8 cellular contexts compared by ENCODE assay signal in the genomic region with DNA sequence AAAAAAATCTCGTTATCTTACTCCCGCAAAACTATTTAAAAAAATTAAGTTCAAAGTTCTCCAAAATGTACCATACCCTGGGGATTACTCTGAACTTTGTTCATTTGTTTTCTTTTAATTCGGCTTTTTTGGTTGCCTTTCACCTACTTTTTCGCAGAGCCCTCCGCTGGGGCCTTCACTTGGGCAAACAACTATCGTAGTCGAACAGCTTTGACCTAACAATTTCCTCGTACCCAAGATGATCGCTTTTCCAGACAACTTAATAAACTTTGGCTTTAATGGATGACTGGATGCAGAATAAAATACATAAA. TPM values are rescaled to one million over a fixed set of nuclear protein-coding genes. Genes with fewer than 3 reads are reported as not detected.
DNase-seq lines count a peak whose midpoint lies in the region; ATAC-seq and TF ChIP-seq lines count a peak whose summit lies in the region.

No MANE protein-coding gene starts in this region.

- peaks cover 0 to 12% of the 10 kb centered on the region in 2 donors for H3K36me3 Mint-ChIP-seq in CD4-positive, alpha-beta memory T cell
- H3K36me3 Mint-ChIP-seq in dendritic cell treated with granulocyte-macrophage colony-stimulating factor and Interleukin-4, amounts not matched to agents 40 ng/mL and 50 ng/mL, for 4 days (ENCODE audit: low read depth) = no peaks in the 10 kb centered on the region
- no peaks in the 10 kb centered on the region for H3K36me3 Mint-ChIP-seq in osteocyte (ENCODE audit: unreplicated experiment)

- H3K79me2 ChIP-seq in MM.1S (ENCODE audit: low read length) (peaks cover 11% of the 10 kb centered on the region), osteoblast (ENCODE audit: insufficient read depth, low read length) (peaks cover 4% of the 10 kb centered on the region)

- no peaks in the 10 kb centered on the region for H3K27me3 ChIP-seq in CD4-positive, alpha-beta memory T cell (ENCODE audit: insufficient read depth, low read length)
- H3K27me3 ChIP-seq in MM.1S (replicated peaks; ENCODE audit: insufficient read depth, low read length) = no peaks in the 10 kb centered on the region
- H3K27me3 ChIP-seq in osteoblast (ENCODE audit: insufficient read depth, low read length) = no peaks in the 10 kb centered on the region

- H2AFZ ChIP-seq in MM.1S (ENCODE audit: low read length) (peak overlapping the region; percentile 43), osteoblast (ENCODE audit: low read length) (peak overlapping the region; percentile 97)

- CTCF ChIA-PET in CD4-positive, alpha-beta memory T cell (lab: Charles Lee; ENCODE audit: partially characterized antibody) = interaction anchor here (7.3 to 10.3 kb wide), 3 partner anchors 16 to 27 kb away, joined by 112 to 344 read pairs (median 155); partner anchors contain the start of genes MAN2A2 and RCCD1

- H4K20me1 ChIP-seq in MM.1S (ENCODE audit: insufficient read depth, low read length) = no peaks in the 10 kb centered on the region
- no peaks in the 10 kb centered on the region for H4K20me1 ChIP-seq in osteoblast (ENCODE audit: insufficient read depth, low read length)

- ATAC-seq in HG02642 (IDR thresholded peaks at IDR 0.05; ENCODE audit: poor library complexity, unreplicated experiment) (no peak), HG03196 (IDR thresholded peaks at IDR 0.05; ENCODE audit: unreplicated experiment) (no peak), GM21447 (IDR thresholded peaks at IDR 0.05; ENCODE audit: unreplicated experiment) (no peak)

- no peaks in the 10 kb centered on the region for H3K9me3 ChIP-seq in CD4-positive, alpha-beta memory T cell (ENCODE audit: control insufficient read depth in 1 of 2, low read length in 2 of 2)
- H3K9me3 ChIP-seq in MM.1S (replicated peaks; ENCODE audit: insufficient read depth, low read length) (no peaks in the 10 kb centered on the region), osteoblast (ENCODE audit: low read depth, low read length) (no peaks in the 10 kb centered on the region)

- intact Hi-C loops in CD4-positive, alpha-beta memory T cell (cut with micrococcal nuclease) = loop anchor here (1.0 to 10.0 kb wide), 3 partner anchors 545 to 928 kb away; partner anchors contain the start of gene GDPGP1
- intact Hi-C loops in dendritic cell treated with granulocyte-macrophage colony-stimulating factor and Interleukin-4, amounts not matched to agents 40 ng/mL and 50 ng/mL, for 4 days (cut with micrococcal nuclease) = loop anchor here (2.0 to 10.0 kb wide), 2 partner anchors 15 to 45 kb away; partner anchors contain the start of gene FES

- no peaks in the 10 kb centered on the region for H3K36me3 ChIP-seq in CD4-positive, alpha-beta memory T cell (ENCODE audit: insufficient read depth, low read length)
- H3K36me3 ChIP-seq in MM.1S (replicated peaks; ENCODE audit: insufficient read depth, low read length) = no peaks in the 10 kb centered on the region
- no peaks in the 10 kb centered on the region for H3K36me3 ChIP-seq in osteoblast (ENCODE audit: insufficient read depth, low read length)

- TF ChIP-seq CTCF in MM.1S (IDR thresholded peaks at IDR 0.05; ENCODE audit: low read length) = no peak
- no peak for TF ChIP-seq CTCF in osteoblast (IDR thresholded peaks at IDR 0.05; ENCODE audit: extremely low read depth, low read depth, low read length)
- no peak for TF ChIP-seq CTCF in osteocyte (IDR thresholded peaks at IDR 0.05)

- H3K4me1 ChIP-seq in CD4-positive, alpha-beta memory T cell (ENCODE audit: insufficient read depth, low read length) = peaks cover 42% of the 10 kb centered on the region
- H3K4me1 ChIP-seq in MM.1S (ENCODE audit: low read length) (peaks cover 23% of the 10 kb centered on the region), osteoblast (ENCODE audit: insufficient read depth, low read length) (peaks cover 22% of the 10 kb centered on the region)

- H3K4me3 Mint-ChIP-seq in CD4-positive, alpha-beta memory T cell = peak overlapping the region; percentile 94 to 99 (median 98)
- H3K4me3 Mint-ChIP-seq in dendritic cell treated with granulocyte-macrophage colony-stimulating factor and Interleukin-4, amounts not matched to agents 40 ng/mL and 50 ng/mL, for 4 days = peak overlapping the region; percentile 87
- H3K4me3 Mint-ChIP-seq in osteocyte (ENCODE audit: unreplicated experiment) = no peak overlapping the region

- H3K4me3 ChIP-seq in CD4-positive, alpha-beta memory T cell (ENCODE audit: low read length in 2 of 2) = peak overlapping the region; percentile 42 to 95
- peak overlapping the region; percentile 80 for H3K4me3 ChIP-seq in MM.1S (ENCODE audit: low read length)
- peak overlapping the region; percentile 88 for H3K4me3 ChIP-seq in osteoblast (ENCODE audit: insufficient read depth, low read length)

- POLR2A ChIA-PET in CD4-positive, alpha-beta memory T cell (lab: Charles Lee; ENCODE audit: partially characterized antibody) = interaction anchor here (0.6 to 10.0 kb wide), 14 partner anchors 10 to 1035 kb away, joined by 3 to 315 read pairs (median 4); partner anchors contain the start of genes BLM, MAN2A2, PRC1 and RCCD1

- no peaks in the 10 kb centered on the region for H3K9me2 ChIP-seq in MM.1S (replicated peaks; ENCODE audit: insufficient read depth, low read length)

- peak in 1 of 5 donors; percentile 6 for DNase-seq in CD4-positive, alpha-beta memory T cell
- no peak for DNase-seq in MM.1S
- no peak for DNase-seq in osteoblast (ENCODE audit: insufficient read length, low spot score, missing footprints)
- DNase-seq in osteocyte (ENCODE audit: extremely low spot score, unreplicated experiment) = no peak

- peak overlapping the region; percentile 87 to 99 (median 99) for H3K27ac Mint-ChIP-seq in CD4-positive, alpha-beta memory T cell
- H3K27ac Mint-ChIP-seq in dendritic cell treated with granulocyte-macrophage colony-stimulating factor and Interleukin-4, amounts not matched to agents 40 ng/mL and 50 ng/mL, for 4 days = peak overlapping the region; percentile 97
- H3K27ac Mint-ChIP-seq in osteocyte (ENCODE audit: unreplicated experiment) = no peak overlapping the region

- peaks cover 24 to 55% (median 42%) of the 10 kb centered on the region in 4 donors for H3K4me1 Mint-ChIP-seq in CD4-positive, alpha-beta memory T cell
- peaks cover 45% of the 10 kb centered on the region for H3K4me1 Mint-ChIP-seq in dendritic cell treated with granulocyte-macrophage colony-stimulating factor and Interleukin-4, amounts not matched to agents 40 ng/mL and 50 ng/mL, for 4 days (ENCODE audit: low read depth)
- H3K4me1 Mint-ChIP-seq in osteocyte (ENCODE audit: unreplicated experiment) = peaks cover 18% of the 10 kb centered on the region

- H3K27ac ChIP-seq in CD4-positive, alpha-beta memory T cell (ENCODE audit: low read depth, low read length) = peak overlapping the region; percentile 82
- H3K27ac ChIP-seq in MM.1S (ENCODE audit: low read length) (peak overlapping the region; percentile 88), osteoblast (ENCODE audit: low read depth, low read length) (peak overlapping the region; percentile 87)

- H3K27me3 Mint-ChIP-seq in CD4-positive, alpha-beta memory T cell = no peaks in the 10 kb centered on the region
- no peaks in the 10 kb centered on the region for H3K27me3 Mint-ChIP-seq in dendritic cell treated with granulocyte-macrophage colony-stimulating factor and Interleukin-4, amounts not matched to agents 40 ng/mL and 50 ng/mL, for 4 days
- H3K27me3 Mint-ChIP-seq in osteocyte (ENCODE audit: unreplicated experiment) = no peaks in the 10 kb centered on the region

- H3K4me2 ChIP-seq in MM.1S (ENCODE audit: low read depth, low read length) (peak overlapping the region; percentile 85), osteoblast (ENCODE audit: insufficient read depth, low read length) (peak overlapping the region; percentile 92)

- no peaks in the 10 kb centered on the region for H3K9me3 Mint-ChIP-seq in CD4-positive, alpha-beta memory T cell
- H3K9me3 Mint-ChIP-seq in dendritic cell treated with granulocyte-macrophage colony-stimulating factor and Interleukin-4, amounts not matched to agents 40 ng/mL and 50 ng/mL, for 4 days = no peaks in the 10 kb centered on the region
- no peaks in the 10 kb centered on the region for H3K9me3 Mint-ChIP-seq in osteocyte (ENCODE audit: unreplicated experiment)

- H3K9ac ChIP-seq in MM.1S (ENCODE audit: low read length) = peak overlapping the region; percentile 82

- peaks cover 36% of the 10 kb centered on the region for H3F3A ChIP-seq in MM.1S (ENCODE audit: insufficient read depth, low read length)

RNA-seq across cellular contexts. Expression of gene HDDC3, which starts 2.7 kb away (rescaled TPM):
- 10 to 100 TPM; 27.4 to 28.3 TPM for total RNA-seq in CD4-positive, alpha-beta memory T cell
- polyA plus RNA-seq in CD4-positive, alpha-beta memory T cell = 10 to 100 TPM; 34.6 to 38.7 TPM
- total RNA-seq in osteoblast (8.8 and 11.6 TPM in 2 replicates), osteocyte (9.5 and 11.4 TPM in 2 replicates)

RNA-seq across cellular contexts. Expression of gene UNC45A, which starts 5.4 kb away (rescaled TPM):
- total RNA-seq in CD4-positive, alpha-beta memory T cell = 10 to 100 TPM; 71.1 to 72.3 TPM
- 10 to 100 TPM; 41.7 to 68.9 TPM for polyA plus RNA-seq in CD4-positive, alpha-beta memory T cell
- 72.5 and 74.9 TPM in 2 replicates for total RNA-seq in osteoblast
- total RNA-seq in osteocyte = 83.0 and 83.5 TPM in 2 replicates

RNA-seq across cellular contexts. Expression of gene RCCD1, which starts 25.0 kb away (rescaled TPM):
- total RNA-seq in CD4-positive, alpha-beta memory T cell = 10 to 100 TPM; 14.0 to 15.6 TPM
- polyA plus RNA-seq in CD4-positive, alpha-beta memory T cell = 1 to 10 TPM; 2.0 to 4.7 TPM
- total RNA-seq in osteoblast = 11.2 TPM in 2 replicates
- total RNA-seq in osteocyte = 12.0 and 12.8 TPM in 2 replicates

RNA-seq across cellular contexts. Expression of gene MAN2A2, which starts 26.6 kb away (rescaled TPM):
- total RNA-seq in CD4-positive, alpha-beta memory T cell = 100 to 1,000 TPM; 123 to 126 TPM
- 10 to 100 TPM in 1 of 2 donors, 1 to 10 TPM in 1; 1.3 to 12.2 TPM for polyA plus RNA-seq in CD4-positive, alpha-beta memory T cell
- total RNA-seq in osteoblast (15.2 and 20.0 TPM in 2 replicates), osteocyte (65.2 and 70.0 TPM in 2 replicates)

RNA-seq across cellular contexts. Expression of gene FES, which starts 45.4 kb away (rescaled TPM):
- total RNA-seq in CD4-positive, alpha-beta memory T cell = 1 to 10 TPM; 2.3 to 3.0 TPM
- not detected for polyA plus RNA-seq in CD4-positive, alpha-beta memory T cell
- 19.2 and 20.3 TPM in 2 replicates for total RNA-seq in osteoblast
- total RNA-seq in osteocyte = 2.2 and 2.5 TPM in 2 replicates
